10 cellular contexts compared by ENCODE assay signal in genomic region chr12:66132408-66132807, GRCh38. TPM values are rescaled to one million over a fixed set of nuclear protein-coding genes. Genes with fewer than 3 reads are reported as not detected.
DNase-seq lines count a peak whose midpoint lies in the region; TF ChIP-seq lines count a peak whose summit lies in the region.
"Had no signal": no experiment of that assay in that cellular context is flagged by ENCODE, and none has a peak within 500 bp of the region (broad histone marks: within the 10 kb centered on the region; RNA-seq: fewer than 3 reads in every experiment).

No MANE protein-coding gene starts in this region.

- H3K27ac Mint-ChIP-seq in T-helper 1 cell treated with Interleukin-12 subunit alpha and Interleukin-12 subunit beta and Interleukin-4 antibody, amounts not matched to agents 30 μg/mL and 1 μg/mL, for 36 hours = no peak overlapping the region
- peak overlapping the region; percentile 12 to 31 (median 16) for H3K27ac Mint-ChIP-seq in nephron

- H3K36me3 ChIP-seq in mammary epithelial cell (ENCODE audit: insufficient read depth, low read length) = peaks cover 7% of the 10 kb centered on the region

- no peaks in the 10 kb centered on the region for H3K9me3 ChIP-seq in mammary epithelial cell (replicated peaks; ENCODE audit: insufficient read depth, low read length)

- H3K9me3 Mint-ChIP-seq in T-helper 1 cell treated with Interleukin-12 subunit alpha and Interleukin-12 subunit beta and Interleukin-4 antibody, amounts not matched to agents 30 μg/mL and 1 μg/mL, for 36 hours = peaks cover 4% of the 10 kb centered on the region
- H3K9me3 Mint-ChIP-seq in nephron = peaks cover 5% of the 10 kb centered on the region

- H3K27ac ChIP-seq in mammary epithelial cell (ENCODE audit: insufficient read depth, low read depth, low read length) = no peak overlapping the region

- no peak for DNase-seq in T-helper 1 cell
- DNase-seq in M059J (ENCODE audit: low read depth) = peak; percentile 72
- peak; percentile 35 for DNase-seq in mammary epithelial cell
- no peak for DNase-seq in HuH-7 (ENCODE audit: low spot score)
- DNase-seq in posterior vena cava (ENCODE audit: low spot score) = no peak
- DNase-seq in HUDEP-2 (lab: John Stamatoyannopoulos, UW; ENCODE audit: unreplicated experiment in 76 of 76) = no peak
- DNase-seq: AML-193, anterior cingulate cortex had no signal

- intact Hi-C loops in mammary epithelial cell (cut with micrococcal nuclease) (no loop called here), posterior vena cava (cut with DNase I) (no loop called here)

- H3K4me1 Mint-ChIP-seq in T-helper 1 cell treated with Interleukin-12 subunit alpha and Interleukin-12 subunit beta and Interleukin-4 antibody, amounts not matched to agents 30 μg/mL and 1 μg/mL, for 36 hours (ENCODE audit: low read depth) = peaks cover 37% of the 10 kb centered on the region
- peaks cover 30% of the 10 kb centered on the region for H3K4me1 Mint-ChIP-seq in nephron

- H3K36me3 Mint-ChIP-seq in T-helper 1 cell treated with Interleukin-12 subunit alpha and Interleukin-12 subunit beta and Interleukin-4 antibody, amounts not matched to agents 30 μg/mL and 1 μg/mL, for 36 hours (ENCODE audit: low read depth) = peaks cover 25% of the 10 kb centered on the region
- H3K36me3 Mint-ChIP-seq in nephron (ENCODE audit: low read depth) = peaks cover 52% of the 10 kb centered on the region

- H3K4me2 ChIP-seq in mammary epithelial cell (ENCODE audit: insufficient read depth, low read depth, low read length) = peak overlapping the region; percentile 86

- H3K9ac ChIP-seq in mammary epithelial cell (ENCODE audit: insufficient read depth, low read length) = peak overlapping the region; percentile 2

- H3K4me1 ChIP-seq in mammary epithelial cell (ENCODE audit: insufficient read depth, low read length) = peaks cover 13% of the 10 kb centered on the region

- H3K27me3 Mint-ChIP-seq in T-helper 1 cell treated with Interleukin-12 subunit alpha and Interleukin-12 subunit beta and Interleukin-4 antibody, amounts not matched to agents 30 μg/mL and 1 μg/mL, for 36 hours (ENCODE audit: low read depth) = no peaks in the 10 kb centered on the region
- H3K27me3 Mint-ChIP-seq in nephron (ENCODE audit: low read depth) = no peaks in the 10 kb centered on the region

- peak overlapping the region; percentile 32 for H3K4me3 Mint-ChIP-seq in T-helper 1 cell treated with Interleukin-12 subunit alpha and Interleukin-12 subunit beta and Interleukin-4 antibody, amounts not matched to agents 30 μg/mL and 1 μg/mL, for 36 hours
- peak overlapping the region; percentile 71 to 97 (median 78) for H3K4me3 Mint-ChIP-seq in nephron

- H4K20me1 ChIP-seq in mammary epithelial cell (ENCODE audit: insufficient read depth, low read length) = no peaks in the 10 kb centered on the region

- H3K79me2 ChIP-seq in mammary epithelial cell (ENCODE audit: insufficient read depth, low read length) = peaks cover 43% of the 10 kb centered on the region

- no peaks in the 10 kb centered on the region for H3K27me3 ChIP-seq in mammary epithelial cell (ENCODE audit: insufficient read depth, low read length)

- in situ Hi-C loops in mammary epithelial cell (cut with MboI; ENCODE audit: low sequenced_read_pairs in 2 of 2) = loop anchor here in 1 of 2 donors (25.0 kb wide), 1 partner anchor 280 kb away; no protein-coding TSS in a partner anchor

- no peak overlapping the region for H3K4me3 ChIP-seq in mammary epithelial cell (replicated peaks in 1 of 3; ENCODE audit: insufficient read depth in 1 of 3, low read depth in 2 of 3, low read length in 3 of 3)

- BruUV-seq in mammary epithelial cell (replicated peaks; lab: Mats Ljungman, UMichigan) = no TSS peak

- CTCF ChIA-PET in mammary epithelial cell (lab: Charles Lee; ENCODE audit: low non-redundant PET) = no interaction called here

- H2AFZ ChIP-seq in mammary epithelial cell (ENCODE audit: low read depth, low read length) = no peak overlapping the region

- TF ChIP-seq CTCF in mammary epithelial cell (conservative IDR thresholded peaks at IDR 0.05 in 1 of 2, IDR thresholded peaks at IDR 0.05 in 1 of 2; ENCODE audit: extremely low read depth in 1 of 2, insufficient read depth in 1 of 2, low read depth in 1 of 2, low read length in 2 of 2) (no peak), nephron (IDR thresholded peaks at IDR 0.05; ENCODE audit: unreplicated experiment in 3 of 3) (no peak)

- dilution Hi-C loops in mammary epithelial cell (cut with HindIII; ENCODE audit: low sequenced_read_pairs) = no loop called here

RNA-seq across cellular contexts. Expression of gene LLPH, which starts 1.9 kb away (rescaled TPM):
- 16.5 and 27.8 TPM in 2 replicates for total RNA-seq in M059J (2014; rRNA removed; shearing (Covaris generic))
- total RNA-seq in mammary epithelial cell (10 to 100 TPM in 1 of 2 donors, 1 to 10 TPM in 1; 3.0 to 35.0 TPM), posterior vena cava (10 to 100 TPM; 20.8 to 24.7 TPM)
- polyA plus RNA-seq in mammary epithelial cell = 10.6 TPM
- not detected for polyA minus RNA-seq in mammary epithelial cell

RNA-seq across cellular contexts. Expression of gene TMBIM4, which starts 37.4 kb away (rescaled TPM):
- total RNA-seq in M059J (2014; rRNA removed; shearing (Covaris generic)) = 153 and 177 TPM in 2 replicates
- total RNA-seq in mammary epithelial cell (10 to 100 TPM; 57.7 to 76.2 TPM), posterior vena cava (100 to 1,000 TPM; 127 to 131 TPM)
- polyA plus RNA-seq in mammary epithelial cell = 67.6 TPM
- 12.6 TPM for polyA minus RNA-seq in mammary epithelial cell

RNA-seq across cellular contexts. Expression of gene IRAK3, which starts 56.6 kb away (rescaled TPM):
- total RNA-seq in M059J (2014; rRNA removed; shearing (Covaris generic)) = 0.02 and 0.05 TPM in 2 replicates
- total RNA-seq in mammary epithelial cell = under 1 TPM; 0.42 to 0.50 TPM
- 0.10 TPM for polyA plus RNA-seq in mammary epithelial cell
- not detected for polyA minus RNA-seq in mammary epithelial cell
- 10 to 100 TPM; 24.3 to 32.9 TPM for total RNA-seq in posterior vena cava

Comparison
In these comparisons a context has a peak if more than half of its experiments do, and no peak if none do; other contexts are left out.
1. DNase-seq: peak in M059J (single experiment) and mammary epithelial cell (single experiment); none in T-helper 1 cell (0 of 5), HuH-7 (single experiment), posterior vena cava (single experiment) and HUDEP-2 (0 of 76).
2. RNA of gene IRAK3, which starts 56.6 kb away (total RNA-seq): 24.3 to 32.9 TPM in posterior vena cava; 0.42 to 0.50 TPM in mammary epithelial cell and 0.02 to 0.05 TPM in M059J; every median in the first group is over 10 times any median in the second.